1 cellular context compared by ENCODE assay signal in genomic region chr13:50124536-50125305, GRCh38.
TF ChIP-seq lines count a peak whose summit lies in the region.

No MANE protein-coding gene starts in this region.

TF ChIP-seq in HEK293, 187 proteins besides CTCF, POLR2A, EP300 and RAD21 (continued from another document):
- TF ChIP-seq ZNF26 (tag by site-specific recombination; IDR thresholded peaks at IDR 0.05) = no peak
